Comparison of ENCODE assay signal across 1 cellular context in genomic region chr11:106070606-106071005, GRCh38.
TF ChIP-seq lines count a peak whose summit lies in the region.

No MANE protein-coding gene starts in this region.

TF ChIP-seq in K562, 482 proteins besides CTCF, POLR2A, EP300 and RAD21:
- no peak for TF ChIP-seq ELF4 (CRISPR knock-in tag; IDR thresholded peaks at IDR 0.05)
- TF ChIP-seq MAFK (IDR thresholded peaks at IDR 0.05; ENCODE audit: low read length): no peak
- no peak for TF ChIP-seq NFIC (IDR thresholded peaks at IDR 0.05)
- TF ChIP-seq STAT5B (CRISPR knock-in tag; IDR thresholded peaks at IDR 0.05): no peak
- TF ChIP-seq CEBPB (tag; IDR thresholded peaks at IDR 0.05): peak; percentile 90
- no peak for TF ChIP-seq DPF2 (IDR thresholded peaks at IDR 0.05)
- TF ChIP-seq CEBPG (CRISPR knock-in tag; IDR thresholded peaks at IDR 0.05): peak; percentile 32; the same call in 1 of the 2 replicates
- TF ChIP-seq CEBPG (tag; conservative IDR thresholded peaks at IDR 0.05 in 1 of 2, IDR thresholded peaks at IDR 0.05 in 1 of 2): peak; percentile 52 to 86
